8 cellular contexts compared by ENCODE assay signal in the genomic region with DNA sequence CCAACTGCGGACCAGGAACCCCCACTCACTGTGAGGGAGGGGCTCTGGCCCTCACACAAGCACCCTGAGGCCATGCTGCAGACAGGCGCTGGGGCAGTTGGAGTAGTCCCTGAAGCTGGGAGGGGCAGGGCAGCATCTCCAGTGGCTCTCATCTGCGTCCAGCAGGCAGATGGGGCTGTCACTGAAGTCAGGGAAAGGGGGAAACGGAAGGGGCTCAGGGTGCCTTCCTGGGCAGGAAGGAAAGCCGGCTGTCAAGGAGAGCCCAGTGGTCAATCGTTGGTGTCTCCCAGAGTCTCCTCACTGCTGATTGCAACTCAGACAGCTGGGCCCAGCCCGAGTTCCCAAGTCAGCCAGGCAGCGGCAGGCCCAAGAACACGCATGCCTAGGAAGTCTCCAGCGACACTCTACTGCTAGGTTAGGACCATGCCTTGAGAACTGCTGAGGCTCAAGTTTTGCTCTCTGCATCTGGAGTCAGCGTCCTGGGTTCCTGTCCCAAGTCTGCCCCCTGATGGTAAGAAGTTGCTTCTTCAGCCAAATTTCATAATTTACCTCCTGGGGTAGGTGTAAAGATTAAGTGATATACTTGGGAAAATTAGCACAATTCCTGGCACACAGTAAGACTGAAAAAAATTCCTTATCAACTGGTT. TPM values are rescaled to one million over a fixed set of nuclear protein-coding genes. Genes with fewer than 3 reads are reported as not detected.
DNase-seq lines count a peak whose midpoint lies in the region; ATAC-seq, FAIRE-seq and TF ChIP-seq lines count a peak whose summit lies in the region.

No MANE protein-coding gene starts in this region.

- no peaks in the 10 kb centered on the region for H3K36me3 ChIP-seq in uterus

- intact Hi-C loops in uterus (cut with DNase I; ENCODE audit: low total_unique reads): loop anchor here (10.0 kb wide), 1 partner anchor 73 kb away; no protein-coding TSS in a partner anchor

- ATAC-seq in GM21423 (IDR thresholded peaks at IDR 0.05; ENCODE audit: unreplicated experiment): peak; percentile 70
- ATAC-seq in omental fat pad (ENCODE audit: low FRiP score): peak; percentile 66

- no peak for FAIRE-seq in frontal cortex (lab: Jason Lieb, UNC)

- no peaks in the 10 kb centered on the region for H3K4me1 ChIP-seq in uterus

- no peak overlapping the region for H3K4me3 ChIP-seq in Jurkat, Clone E6-1 (ENCODE audit: low read length)
- no peak overlapping the region for H3K4me3 ChIP-seq in uterus

- TF ChIP-seq CTCF in omental fat pad (IDR thresholded peaks at IDR 0.05): no peak
- TF ChIP-seq CTCF in uterus (IDR thresholded peaks at IDR 0.05): peak; percentile 46 to 56 (median 49)

- H3K27me3 ChIP-seq in uterus: no peaks in the 10 kb centered on the region

- TF ChIP-seq POLR2A in uterus (IDR thresholded peaks at IDR 0.05): no peak

- H3K9me3 ChIP-seq in uterus: no peaks in the 10 kb centered on the region

- peak overlapping the region in 1 of 2 donors; percentile 44 for H3K27ac ChIP-seq in uterus

- DNase-seq in D341Med (ENCODE audit: low spot score) (peak; percentile 84), SHP77 treated with DMSO at 0.1 percent for 48 hours (lab: John Stamatoyannopoulos, UW) (peak; percentile 21), frontal cortex (ENCODE audit: low spot score in 2 of 2) (peak; percentile 53 to 88), omental fat pad (ENCODE audit: low spot score) (no peak), uterus (peak; percentile 61 to 75)
- DNase-seq in Jurkat, Clone E6-1 (ENCODE audit: low read depth, low spot score): peak; percentile 85
- peak; percentile 43 for DNase-seq in activated effector memory CD4-positive, alpha-beta T cell treated with Interleukin-2 at 50 U/mL for 16 hours

RNA-seq across cellular contexts. Expression of a gene that starts 27.4 kb away (rescaled TPM):
- not detected for polyA plus RNA-seq in Jurkat, Clone E6-1 (2012; ENCODE audit: insufficient read depth, insufficient read length)
- total RNA-seq in frontal cortex (0.41 TPM), omental fat pad (1 to 10 TPM in 2 of 4 donors, under 1 TPM in 2; 0.65 to 2.5 (median 1.4) TPM), uterus (under 1 TPM in 2 of 4 donors, not detected in 2; 0.41 to 0.67 TPM)

RNA-seq across cellular contexts. Expression of a gene that starts 35.0 kb away (rescaled TPM):
- not detected for polyA plus RNA-seq in Jurkat, Clone E6-1 (2012; ENCODE audit: insufficient read depth, insufficient read length)
- total RNA-seq in frontal cortex (not detected), omental fat pad (not detected), uterus (not detected)

Comparison
In these comparisons a context has a peak if more than half of its experiments do, and no peak if none do; other contexts are left out.
1. CTCF ChIP-seq: peak in uterus (4 of 4); none in omental fat pad (0 of 3).